1 cellular context compared by ENCODE assay signal in genomic region chr1:211654838-211655787, GRCh38.
A peak's percentile ranks its signal among the peaks of the same experiment; 100 is the strongest.
TF ChIP-seq lines count a peak whose summit lies in the region.

No MANE protein-coding gene starts in this region.

TF ChIP-seq in K562, 482 proteins besides CTCF, POLR2A, EP300 and RAD21 (continued from another document and continues in another):
- TF ChIP-seq, protein P1, sequence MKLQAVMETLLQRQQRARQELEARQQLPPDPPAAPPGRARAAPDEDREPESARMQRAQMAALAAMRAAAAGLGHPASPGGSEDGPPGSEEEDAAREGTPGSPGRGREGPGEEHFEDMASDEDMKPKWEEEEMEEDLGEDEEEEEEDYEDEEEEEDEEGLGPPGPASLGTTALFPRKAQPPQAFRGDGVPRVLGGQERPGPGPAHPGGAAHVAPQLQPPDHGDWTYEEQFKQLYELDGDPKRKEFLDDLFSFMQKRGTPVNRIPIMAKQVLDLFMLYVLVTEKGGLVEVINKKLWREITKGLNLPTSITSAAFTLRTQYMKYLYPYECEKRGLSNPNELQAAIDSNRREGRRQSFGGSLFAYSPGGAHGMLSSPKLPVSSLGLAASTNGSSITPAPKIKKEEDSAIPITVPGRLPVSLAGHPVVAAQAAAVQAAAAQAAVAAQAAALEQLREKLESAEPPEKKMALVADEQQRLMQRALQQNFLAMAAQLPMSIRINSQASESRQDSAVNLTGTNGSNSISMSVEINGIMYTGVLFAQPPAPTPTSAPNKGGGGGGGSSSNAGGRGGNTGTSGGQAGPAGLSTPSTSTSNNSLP (IDR thresholded peaks at IDR 0.05; ENCODE audit: borderline replicate concordance, low read depth, low read length) = peak; percentile 52; the same call in 1 of the 2 replicates
- TF ChIP-seq ZNF24 (IDR thresholded peaks at IDR 0.05) (peak; percentile 45; the same call in 1 of the 2 replicates), XRCC5 (IDR thresholded peaks at IDR 0.05; ENCODE audit: low read depth, low read length) (peak; percentile 76; the same call in 1 of the 2 replicates), CHD2 (IDR thresholded peaks at IDR 0.05; ENCODE audit: low read depth, low read length) (no peak; the same call in 1 of the 2 replicates), HNRNPK (IDR thresholded peaks at IDR 0.05; ENCODE audit: low read depth, low read length, poor library complexity, severe bottlenecking) (no peak), CREM (IDR thresholded peaks at IDR 0.05; ENCODE audit: low read depth) (peak; percentile 63; the same call in 1 of the 2 replicates), MYC (IDR thresholded peaks at IDR 0.05; ENCODE audit: low read depth, low read length) (no peak), MYC (CRISPR knock-in tag; IDR thresholded peaks at IDR 0.05; ENCODE audit: borderline replicate concordance, low read depth) (no peak), CAMTA2 (CRISPR knock-in tag; conservative IDR thresholded peaks at IDR 0.05) (no peak), HDAC3 (IDR thresholded peaks at IDR 0.05; ENCODE audit: borderline replicate concordance, partially characterized antibody) (no peak), HMBOX1 (IDR thresholded peaks at IDR 0.05) (peak; percentile 68; the same call in 1 of the 2 replicates), FOXK1 (CRISPR knock-in tag; IDR thresholded peaks at IDR 0.05; ENCODE audit: borderline replicate concordance) (no peak), TBP (optimal IDR thresholded peaks at IDR 0.05; ENCODE audit: low read depth, low read length) (peak; percentile 31), ARID2 (IDR thresholded peaks at IDR 0.05) (peak; percentile 92), HMG20B (CRISPR knock-in tag; IDR thresholded peaks at IDR 0.05) (no peak), ZNF778 (CRISPR knock-in tag; IDR thresholded peaks at IDR 0.05) (no peak), GTF2A2 (tag; IDR thresholded peaks at IDR 0.05) (no peak), RCOR1 (IDR thresholded peaks at IDR 0.05; ENCODE audit: borderline replicate concordance in 1 of 2, low read depth in 2 of 2, low read length in 2 of 2) (0 out of 4 replicates have a peak, but pooled peaks of 1 of the 2 experiments have one; percentile 62), SAP30 (IDR thresholded peaks at IDR 0.05; ENCODE audit: borderline replicate concordance, insufficient read depth, low read depth, low read length, poor library complexity, severe bottlenecking) (no peak), THAP7 (CRISPR knock-in tag; IDR thresholded peaks at IDR 0.05) (no peak), ZNF146 (CRISPR knock-in tag; IDR thresholded peaks at IDR 0.05; ENCODE audit: unreplicated experiment) (no peak), CXXC5 (CRISPR knock-in tag; IDR thresholded peaks at IDR 0.05) (peak; percentile 36), ZKSCAN1 (IDR thresholded peaks at IDR 0.05; ENCODE audit: low read depth, low read length) (peak; percentile 39; the same call in 1 of the 2 replicates), JUND (IDR thresholded peaks at IDR 0.05; ENCODE audit: borderline replicate concordance, low read depth, low read length) (0 out of 2 replicates have a peak, but pooled peaks have one; percentile 51), JUND (tag; IDR thresholded peaks at IDR 0.05; ENCODE audit: borderline replicate concordance, low read depth, low read length) (peak; percentile 51; the same call in 2 of the 3 replicates), CBX3 (IDR thresholded peaks at IDR 0.05; ENCODE audit: borderline replicate concordance in 1 of 2, low read length in 2 of 2) (no peak), ATF7 (IDR thresholded peaks at IDR 0.05) (peak; percentile 44; the same call in 1 of the 2 replicates), TARDBP (IDR thresholded peaks at IDR 0.05) (no peak), ESRRA (IDR thresholded peaks at IDR 0.05; ENCODE audit: borderline replicate concordance, low read depth) (peak; percentile 52; the same call in 1 of the 2 replicates), SP2 (IDR thresholded peaks at IDR 0.05; ENCODE audit: extremely low read depth, low read depth, low read length, poor library complexity, severe bottlenecking) (no peak), BHLHE40 (IDR thresholded peaks at IDR 0.05; ENCODE audit: low read length) (peak; percentile 30; the same call in 1 of the 2 replicates), ZNF263 (CRISPR knock-in tag; IDR thresholded peaks at IDR 0.05; ENCODE audit: borderline replicate concordance) (no peak), MYNN (IDR thresholded peaks at IDR 0.05) (peak; percentile 55; the same call in 1 of the 2 replicates), MYNN (CRISPR knock-in tag; IDR thresholded peaks at IDR 0.05) (no peak), FOXJ3 (CRISPR knock-in tag; IDR thresholded peaks at IDR 0.05) (no peak), PREB (CRISPR knock-in tag; IDR thresholded peaks at IDR 0.05) (no peak), SREBF1 (IDR thresholded peaks at IDR 0.05; ENCODE audit: borderline replicate concordance, low read depth, low read length) (peak; percentile 45; the same call in 1 of the 2 replicates), PPARD (CRISPR knock-in tag; IDR thresholded peaks at IDR 0.05) (no peak), BRD9 (IDR thresholded peaks at IDR 0.05; ENCODE audit: low read depth, partially characterized antibody) (peak; percentile 72), CLOCK (CRISPR knock-in tag; IDR thresholded peaks at IDR 0.05; ENCODE audit: borderline replicate concordance) (no peak), TRIM24 (IDR thresholded peaks at IDR 0.05) (no peak), MEIS2 (IDR thresholded peaks at IDR 0.05; ENCODE audit: partially characterized antibody) (no peak), YY1 (IDR thresholded peaks at IDR 0.05; ENCODE audit: borderline replicate concordance in 1 of 3, control insufficient read depth in 1 of 3, extremely low read depth in 1 of 3, insufficient read depth in 3 of 3, insufficient read length in 1 of 3, insufficient replicate concordance in 2 of 3, low read depth in 1 of 3, low read length in 2 of 3) (peak in 1 of 3 experiments; percentile 21), VEZF1 (CRISPR knock-in tag; IDR thresholded peaks at IDR 0.05) (peak; percentile 69; the same call in 1 of the 2 replicates), ZNF134 (CRISPR knock-in tag; conservative IDR thresholded peaks at IDR 0.05) (no peak), KHSRP (IDR thresholded peaks at IDR 0.05) (no peak)
- TF ChIP-seq, protein P2, sequence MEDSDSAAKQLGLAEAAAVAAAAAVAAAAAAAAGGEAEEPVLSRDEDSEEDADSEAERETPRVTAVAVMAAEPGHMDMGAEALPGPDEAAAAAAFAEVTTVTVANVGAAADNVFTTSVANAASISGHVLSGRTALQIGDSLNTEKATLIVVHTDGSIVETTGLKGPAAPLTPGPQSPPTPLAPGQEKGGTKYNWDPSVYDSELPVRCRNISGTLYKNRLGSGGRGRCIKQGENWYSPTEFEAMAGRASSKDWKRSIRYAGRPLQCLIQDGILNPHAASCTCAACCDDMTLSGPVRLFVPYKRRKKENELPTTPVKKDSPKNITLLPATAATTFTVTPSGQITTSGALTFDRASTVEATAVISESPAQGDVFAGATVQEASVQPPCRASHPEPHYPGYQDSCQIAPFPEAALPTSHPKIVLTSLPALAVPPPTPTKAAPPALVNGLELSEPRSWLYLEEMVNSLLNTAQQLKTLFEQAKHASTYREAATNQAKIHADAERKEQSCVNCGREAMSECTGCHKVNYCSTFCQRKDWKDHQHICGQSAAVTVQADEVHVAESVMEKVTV (CRISPR knock-in tag; IDR thresholded peaks at IDR 0.05) = peak; percentile 99
- TF ChIP-seq, protein P3, sequence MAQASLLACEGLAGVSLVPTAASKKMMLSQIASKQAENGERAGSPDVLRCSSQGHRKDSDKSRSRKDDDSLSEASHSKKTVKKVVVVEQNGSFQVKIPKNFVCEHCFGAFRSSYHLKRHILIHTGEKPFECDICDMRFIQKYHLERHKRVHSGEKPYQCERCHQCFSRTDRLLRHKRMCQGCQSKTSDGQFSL (CRISPR knock-in tag; IDR thresholded peaks at IDR 0.05) = 0 out of 2 replicates have a peak, but pooled peaks have one; percentile 3
- TF ChIP-seq, protein P3 (tag; IDR thresholded peaks at IDR 0.05) = peak in 1 of 2 experiments; percentile 50; a peak in 1 of 4 replicates
- TF ChIP-seq, protein P4, sequence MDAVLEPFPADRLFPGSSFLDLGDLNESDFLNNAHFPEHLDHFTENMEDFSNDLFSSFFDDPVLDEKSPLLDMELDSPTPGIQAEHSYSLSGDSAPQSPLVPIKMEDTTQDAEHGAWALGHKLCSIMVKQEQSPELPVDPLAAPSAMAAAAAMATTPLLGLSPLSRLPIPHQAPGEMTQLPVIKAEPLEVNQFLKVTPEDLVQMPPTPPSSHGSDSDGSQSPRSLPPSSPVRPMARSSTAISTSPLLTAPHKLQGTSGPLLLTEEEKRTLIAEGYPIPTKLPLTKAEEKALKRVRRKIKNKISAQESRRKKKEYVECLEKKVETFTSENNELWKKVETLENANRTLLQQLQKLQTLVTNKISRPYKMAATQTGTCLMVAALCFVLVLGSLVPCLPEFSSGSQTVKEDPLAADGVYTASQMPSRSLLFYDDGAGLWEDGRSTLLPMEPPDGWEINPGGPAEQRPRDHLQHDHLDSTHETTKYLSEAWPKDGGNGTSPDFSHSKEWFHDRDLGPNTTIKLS (IDR thresholded peaks at IDR 0.05; ENCODE audit: borderline replicate concordance, low read depth) = 0 out of 2 replicates have a peak, but pooled peaks have one; percentile 33
- TF ChIP-seq, protein P5, sequence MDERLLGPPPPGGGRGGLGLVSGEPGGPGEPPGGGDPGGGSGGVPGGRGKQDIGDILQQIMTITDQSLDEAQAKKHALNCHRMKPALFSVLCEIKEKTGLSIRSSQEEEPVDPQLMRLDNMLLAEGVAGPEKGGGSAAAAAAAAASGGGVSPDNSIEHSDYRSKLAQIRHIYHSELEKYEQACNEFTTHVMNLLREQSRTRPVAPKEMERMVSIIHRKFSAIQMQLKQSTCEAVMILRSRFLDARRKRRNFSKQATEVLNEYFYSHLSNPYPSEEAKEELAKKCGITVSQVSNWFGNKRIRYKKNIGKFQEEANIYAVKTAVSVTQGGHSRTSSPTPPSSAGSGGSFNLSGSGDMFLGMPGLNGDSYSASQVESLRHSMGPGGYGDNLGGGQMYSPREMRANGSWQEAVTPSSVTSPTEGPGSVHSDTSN (CRISPR knock-in tag; IDR thresholded peaks at IDR 0.05; ENCODE audit: low read depth) = no peak
- TF ChIP-seq, protein P5 (tag; conservative IDR thresholded peaks at IDR 0.05; ENCODE audit: low read depth) = no peak
